In genomic region chr4:141654098-141654497, GRCh38 we compare ENCODE assay signal across 9 cellular contexts. TPM values are rescaled to one million over a fixed set of nuclear protein-coding genes. Genes with fewer than 3 reads are reported as not detected.
DNase-seq lines count a peak whose midpoint lies in the region; ATAC-seq, FAIRE-seq and TF ChIP-seq lines count a peak whose summit lies in the region.
"Had no signal": no experiment of that assay in that cellular context is flagged by ENCODE, and none has a peak within 500 bp of the region (broad histone marks: within the 10 kb centered on the region; RNA-seq: fewer than 3 reads in every experiment).

No MANE protein-coding gene starts in this region.

- TF ChIP-seq RAD21 in K562 (CRISPR knock-in tag; conservative IDR thresholded peaks at IDR 0.05 in 1 of 2, IDR thresholded peaks at IDR 0.05 in 1 of 2) = 0 out of 4 replicates have a peak, but pooled peaks of 1 of the 2 experiments have one; percentile 10
- TF ChIP-seq RAD21 in HepG2 (CRISPR knock-in tag; IDR thresholded peaks at IDR 0.05) = no peak

- TF ChIP-seq EP300 in K562 (IDR thresholded peaks at IDR 0.05; ENCODE audit: low read length) = no peak
- no peak for TF ChIP-seq EP300 in HepG2 (IDR thresholded peaks at IDR 0.05; ENCODE audit: low read depth in 2 of 2, low read length in 2 of 2)
- no peak for TF ChIP-seq EP300 in HepG2 (CRISPR knock-in tag; IDR thresholded peaks at IDR 0.05; ENCODE audit: borderline replicate concordance)
- TF ChIP-seq EP300 in sigmoid colon (IDR thresholded peaks at IDR 0.05) = no peak

- H3K79me2 ChIP-seq in K562 (ENCODE audit: control insufficient read depth, insufficient read depth, low read length) (no peaks in the 10 kb centered on the region), HepG2 (ENCODE audit: insufficient read depth, low read length) (no peaks in the 10 kb centered on the region)

- H3K9me3 ChIP-seq in K562 (replicated peaks; ENCODE audit: control insufficient read depth, insufficient read depth, low read depth, low read length) (no peaks in the 10 kb centered on the region), HepG2 (ENCODE audit: low read length) (no peaks in the 10 kb centered on the region), esophagus squamous epithelium (no peaks in the 10 kb centered on the region), sigmoid colon (no peaks in the 10 kb centered on the region)

- CTCF ChIA-PET in K562 (lab: Yijun Ruan, JAX; ENCODE audit: low intra/inter-chr PET ratio) (no interaction called here), HepG2 (lab: Yijun Ruan, JAX; ENCODE audit: low intra/inter-chr PET ratio, low total read pairs) (interaction anchor here (1.0 kb wide), 1 partner anchor 308 kb away, joined by 3 read pairs; no protein-coding TSS in a partner anchor)

- ATAC-seq in K562 (peak; percentile 52; the same call in 2 of the 3 replicates), HepG2 (peak; percentile 91), HG03196 (IDR thresholded peaks at IDR 0.05; ENCODE audit: unreplicated experiment) (no peak), GM21619 (IDR thresholded peaks at IDR 0.05; ENCODE audit: unreplicated experiment) (no peak)

- no peak overlapping the region for H3K4me2 ChIP-seq in K562 (ENCODE audit: insufficient read depth, low read length)
- no peak overlapping the region for H3K4me2 ChIP-seq in HepG2 (ENCODE audit: low read depth, low read length)

- no TSS peak for BruUV-seq in K562 (replicated peaks; lab: Mats Ljungman, UMichigan)
- no TSS peak for BruUV-seq in HepG2 (replicated peaks; lab: Mats Ljungman, UMichigan)

- POLR2A ChIA-PET in K562 (lab: Yijun Ruan, JAX) = interaction anchor here (0.8 kb wide), 1 partner anchor 10 kb away, joined by 3 read pairs; no protein-coding TSS in a partner anchor
- POLR2A ChIA-PET in HepG2 (lab: Yijun Ruan, JAX) = no interaction called here

- TF ChIP-seq POLR2A in K562 (conservative IDR thresholded peaks at IDR 0.05) (no peak), HepG2 (IDR thresholded peaks at IDR 0.05; ENCODE audit: insufficient read depth in 1 of 2, low read depth in 2 of 2, low read length in 2 of 2) (no peak), esophagus squamous epithelium (IDR thresholded peaks at IDR 0.05) (no peak), sigmoid colon (IDR thresholded peaks at IDR 0.05) (no peak)

- H3K4me3 ChIP-seq in AG10803 (ENCODE audit: low read length) (no peak overlapping the region), K562 (no peak overlapping the region), HepG2 (replicated peaks in 1 of 3; ENCODE audit: insufficient read depth in 1 of 3, low read depth in 2 of 3, low read length in 3 of 3) (no peak overlapping the region), esophagus squamous epithelium (no peak overlapping the region), sigmoid colon (no peak overlapping the region)

- H3K9me1 ChIP-seq in K562 (ENCODE audit: control insufficient read depth, insufficient read depth, low read length) = no peaks in the 10 kb centered on the region

- H3K9ac ChIP-seq in K562 (ENCODE audit: insufficient read depth in 1 of 2, low read depth in 2 of 2, low read length in 2 of 2) (no peak overlapping the region), HepG2 (ENCODE audit: insufficient read depth, low read depth, low read length) (no peak overlapping the region)

- intact Hi-C loops in K562 (cut with micrococcal nuclease) = no loop called here
- intact Hi-C loops in HepG2 (cut with micrococcal nuclease; ENCODE audit: unreplicated experiment) = loop anchor here (1.0 to 2.0 kb wide), 2 partner anchors 308 to 495 kb away; no protein-coding TSS in a partner anchor
- intact Hi-C loops in esophagus squamous epithelium (cut with DNase I) = no loop called here
- intact Hi-C loops in sigmoid colon (cut with DNase I) = no loop called here

- H2AFZ ChIP-seq in K562 (ENCODE audit: low read depth, low read length) (no peak overlapping the region), HepG2 (ENCODE audit: low read length) (no peak overlapping the region)

- H3K36me3 ChIP-seq in K562 (ENCODE audit: control insufficient read depth, insufficient read depth, low read length) (no peaks in the 10 kb centered on the region), HepG2 (replicated peaks in 1 of 2; ENCODE audit: control insufficient read depth in 1 of 2, insufficient read depth in 2 of 2, low read length in 2 of 2) (no peaks in the 10 kb centered on the region), esophagus squamous epithelium (no peaks in the 10 kb centered on the region), sigmoid colon (no peaks in the 10 kb centered on the region)

- DNase-seq in AG10803 (ENCODE audit: low read depth) = no peak
- DNase-seq in HT-29 (ENCODE audit: low spot score) = peak; percentile 50
- peak in 1 of 4 experiments; percentile 29 for DNase-seq in K562 (ENCODE audit: extremely low read depth in 1 of 4, low spot score in 3 of 4)
- DNase-seq in HepG2 (ENCODE audit: low spot score) = no peak
- no peak for DNase-seq in esophagus squamous epithelium (lab: John Stamatoyannopoulos, UW)
- no peak for DNase-seq in sigmoid colon
- DNase-seq: GF-D8 had no signal

- in situ Hi-C loops in K562 (cut with MboI) (no loop called here), HepG2 (cut with HindIII; ENCODE audit: extremely low pct_ligation_motif_present, low pct_unique_long_range_greater_than_20kb) (no loop called here)

- no peak overlapping the region for H3K27ac ChIP-seq in K562 (ENCODE audit: extremely low read depth, low read depth, low read length)
- H3K27ac ChIP-seq in HepG2 (ENCODE audit: extremely low read length, insufficient read depth, low read length) = no peak overlapping the region
- H3K27ac ChIP-seq in esophagus squamous epithelium = no peak overlapping the region
- H3K27ac ChIP-seq in sigmoid colon = peak overlapping the region in 2 of 4 donors; percentile 4 to 16

- no peaks in the 10 kb centered on the region for H3K4me1 ChIP-seq in K562 (replicated peaks in 1 of 2; ENCODE audit: control insufficient read depth in 2 of 2, insufficient read depth in 2 of 2, low read length in 2 of 2)
- no peaks in the 10 kb centered on the region for H3K4me1 ChIP-seq in HepG2 (ENCODE audit: insufficient read depth, low read length)
- peaks cover 0 to 28% (median 0%) of the 10 kb centered on the region in 3 donors for H3K4me1 ChIP-seq in esophagus squamous epithelium
- peaks cover 0 to 30% (median 20%) of the 10 kb centered on the region in 4 donors for H3K4me1 ChIP-seq in sigmoid colon

- FAIRE-seq in K562 (lab: Jason Lieb, UNC) (no peak), HepG2 (lab: Jason Lieb, UNC) (no peak)

- H3K27me3 ChIP-seq in K562 (ENCODE audit: control insufficient read depth in 2 of 2, insufficient read depth in 2 of 2, low read length in 2 of 2) (no peaks in the 10 kb centered on the region), HepG2 (ENCODE audit: control insufficient read depth in 1 of 2, insufficient read depth in 2 of 2, low read length in 2 of 2) (no peaks in the 10 kb centered on the region), esophagus squamous epithelium (no peaks in the 10 kb centered on the region), sigmoid colon (no peaks in the 10 kb centered on the region)

- TF ChIP-seq CTCF in AG10803 (conservative IDR thresholded peaks at IDR 0.05; ENCODE audit: low read length) = peak; percentile 39
- TF ChIP-seq CTCF in K562 (IDR thresholded peaks at IDR 0.05 in 2 of 3, conservative IDR thresholded peaks at IDR 0.05 in 1 of 3; ENCODE audit: insufficient read depth in 2 of 3, low read depth in 1 of 3, low read length in 3 of 3) = 0 out of 6 replicates have a peak, but pooled peaks of 2 of the 3 experiments have one; percentile 14 to 22
- peak; percentile 64 for TF ChIP-seq CTCF in HepG2 (CRISPR knock-in tag; IDR thresholded peaks at IDR 0.05)
- TF ChIP-seq CTCF in esophagus squamous epithelium (IDR thresholded peaks at IDR 0.05) = peak in 2 of 6 experiments; percentile 21 to 36
- no peak for TF ChIP-seq CTCF in sigmoid colon (IDR thresholded peaks at IDR 0.05)

- no peaks in the 10 kb centered on the region for H4K20me1 ChIP-seq in K562 (replicated peaks; ENCODE audit: control insufficient read depth, insufficient read depth, low read length)
- no peaks in the 10 kb centered on the region for H4K20me1 ChIP-seq in HepG2 (ENCODE audit: insufficient read depth, low read length)

RNA-seq across cellular contexts. Expression of gene IL15, which starts 17.7 kb away (rescaled TPM):
- total RNA-seq in HT-29 (2014; rRNA removed; shearing (Covaris generic)) = 3.7 and 4.1 TPM in 2 replicates
- 0.23 and 1.8 TPM in 2 replicates for total RNA-seq in K562 (2011; cell fraction: chromatin; rRNA removed; ENCODE audit: low replicate concordance)
- total RNA-seq in K562 (2011; cell fraction: nucleolus; rRNA removed) = 0.17 and 0.39 TPM in 2 replicates
- 0.81 and 1.6 TPM in 2 replicates for total RNA-seq in K562 (2011; cell fraction: nucleoplasm; rRNA removed)
- total RNA-seq in K562 (2014; rRNA removed) (0.27 TPM in 1 of 2 replicates, not detected in the other), K562 (2014; rRNA removed; fragmentation: Illumina TruSeq; extraction: Trizol) (0.26 and 0.40 TPM in 2 replicates), K562 (2015; rRNA removed; fragmentation: Illumina TruSeq; extraction: Trizol) (0.26 and 0.40 TPM in 2 replicates), K562 (2021) (0.33 and 0.76 TPM in 2 replicates), HepG2 (2016; rRNA removed; fragmentation: Illumina TruSeq; extraction: Trizol) (0.18 and 0.24 TPM in 2 replicates), esophagus squamous epithelium (1 to 10 TPM in 3 of 4 donors, under 1 TPM in 1; 0.91 to 5.9 (median 2.6) TPM), sigmoid colon (10 to 100 TPM in 2 of 4 donors, 1 to 10 TPM in 2; 5.9 to 16.1 (median 8.8) TPM)
- polyA plus RNA-seq in K562 (2011; rRNA removed) (0.08 and 0.50 TPM in 2 replicates), K562 (2014; fragmentation: Illumina TruSeq; extraction: Trizol) (0.13 and 0.29 TPM in 2 replicates), K562 (2014; fragmentation: Nextera tagmentation; extraction: Ambion mirVana) (under 1 TPM; 0.17 to 0.34 TPM), K562 (2014; rRNA removed) (0.18 and 0.41 TPM in 2 replicates), HepG2 (2011; rRNA removed) (0.12 and 0.24 TPM in 2 replicates), sigmoid colon (10 to 100 TPM in 1 of 3 donors, 1 to 10 TPM in 2; 6.0 to 13.2 (median 6.5) TPM)
- polyA plus RNA-seq in K562 (2011; cell fraction: cytosol; rRNA removed) = 0.04 TPM in 2 replicates
- 0.13 and 0.14 TPM in 2 replicates for polyA plus RNA-seq in K562 (2011; cell fraction: nucleus; rRNA removed)
- polyA plus RNA-seq in K562 (2012) = 0.22 and 0.43 TPM in 2 replicates
- 0.32 TPM in 1 of 2 replicates, not detected in the other for polyA minus RNA-seq in K562 (2011; rRNA and poly(A)+ RNA removed)
- not detected in 2 replicates for polyA minus RNA-seq in K562 (2011; cell fraction: cytosol; rRNA and poly(A)+ RNA removed)
- polyA minus RNA-seq in K562 (2011; cell fraction: nucleus; rRNA and poly(A)+ RNA removed) = 1.8 TPM in 1 of 2 replicates, not detected in the other
- total RNA-seq in HepG2 (2016; cell fraction: cytosol; rRNA removed; fragmentation: Illumina TruSeq; extraction: Trizol; ENCODE audit: low read depth) = 0.20 and 0.26 TPM in 2 replicates
- 0.13 TPM in 2 replicates for total RNA-seq in HepG2 (2016; cell fraction: insoluble cytoplasmic fraction; rRNA removed; fragmentation: Illumina TruSeq; extraction: Trizol)
- 0.24 and 0.40 TPM in 2 replicates for total RNA-seq in HepG2 (2016; cell fraction: membrane; rRNA removed; fragmentation: Illumina TruSeq; extraction: Trizol)
- total RNA-seq in HepG2 (2016; cell fraction: nucleus; rRNA removed; fragmentation: Illumina TruSeq; extraction: Trizol) = 0.13 and 0.81 TPM in 2 replicates
- 0.12 and 0.15 TPM in 2 replicates for polyA plus RNA-seq in HepG2 (2011; cell fraction: cytosol; rRNA removed)
- 0.48 TPM in 1 of 2 replicates, not detected in the other for polyA plus RNA-seq in HepG2 (2011; cell fraction: nucleus; rRNA removed)
- polyA plus RNA-seq in HepG2 (2012) = 0.23 TPM in 1 of 2 replicates, not detected in the other
- polyA plus RNA-seq in HepG2 (2016; cell fraction: cytosol; fragmentation: Illumina TruSeq; extraction: Trizol; ENCODE audit: low read depth) = 0.07 and 0.25 TPM in 2 replicates
- 0.16 TPM in 2 replicates for polyA plus RNA-seq in HepG2 (2016; cell fraction: insoluble cytoplasmic fraction; fragmentation: Illumina TruSeq; extraction: Trizol; ENCODE audit: low read depth)
- polyA plus RNA-seq in HepG2 (2016; cell fraction: membrane; fragmentation: Illumina TruSeq; extraction: Trizol; ENCODE audit: low read depth) = 0.34 and 0.46 TPM in 2 replicates
- 0.36 and 1.4 TPM in 2 replicates for polyA plus RNA-seq in HepG2 (2016; cell fraction: nucleus; fragmentation: Illumina TruSeq; extraction: Trizol; ENCODE audit: insufficient read depth, low read depth)
- polyA minus RNA-seq in HepG2 (2011; rRNA and poly(A)+ RNA removed; ENCODE audit: low replicate concordance) = 0.14 and 3.5 TPM in 2 replicates
- polyA minus RNA-seq in HepG2 (2011; cell fraction: cytosol; rRNA and poly(A)+ RNA removed) = 0.40 TPM in 1 of 2 replicates, not detected in the other
- polyA minus RNA-seq in HepG2 (2011; cell fraction: nucleus; rRNA and poly(A)+ RNA removed) = 0.52 and 1.5 TPM in 2 replicates

Comparison
In these comparisons a context has a peak if more than half of its experiments do, and no peak if none do; other contexts are left out.
1. CTCF ChIP-seq: peak in AG10803 (single experiment), K562 (2 of 3) and HepG2 (single experiment); none in sigmoid colon (0 of 4).
2. ATAC-seq: peak in K562 (single experiment) and HepG2 (single experiment); none in HG03196 (single experiment) and GM21619 (single experiment).